ENCODE assay signal across 19 cellular contexts in genomic region chr2:212264227-212264626, GRCh38.
DNase-seq lines count a peak whose midpoint lies in the region; ATAC-seq and TF ChIP-seq lines count a peak whose summit lies in the region.
"Had no signal": no experiment of that assay in that cellular context is flagged by ENCODE, and none has a peak within 500 bp of the region (broad histone marks: within the 10 kb centered on the region; RNA-seq: fewer than 3 reads in every experiment).

No MANE protein-coding gene starts in this region.

- H3K27me3 ChIP-seq in CD4-positive, alpha-beta memory T cell (ENCODE audit: insufficient read depth, low read length): no peaks in the 10 kb centered on the region
- H3K27me3 ChIP-seq: BLaER1 treated with 17β-estradiol and CSF1 and Interleukin-3, amounts not matched to agents 10 nM and 100 nM had no signal

- no peak overlapping the region for H3K27ac Mint-ChIP-seq in CD4-positive, alpha-beta memory T cell
- H3K27ac Mint-ChIP-seq: CD4-positive, CD25-positive, alpha-beta regulatory T cell; H9 had no signal

- H3K27ac ChIP-seq in VCaP: peak overlapping the region; percentile 21; the same call in 1 of the 2 replicates
- no peak overlapping the region for H3K27ac ChIP-seq in CD4-positive, alpha-beta memory T cell (ENCODE audit: low read depth, low read length)
- H3K27ac ChIP-seq: BLaER1 treated with 17β-estradiol and CSF1 and Interleukin-3, amounts not matched to agents 10 nM and 100 nM had no signal

- H3K4me1 Mint-ChIP-seq in CD4-positive, alpha-beta memory T cell: no peaks in the 10 kb centered on the region
- H3K4me1 Mint-ChIP-seq: CD4-positive, CD25-positive, alpha-beta regulatory T cell; H9 had no signal

- peaks cover 0 to 4% (median 2%) of the 10 kb centered on the region in 8 donors for H3K9me3 Mint-ChIP-seq in CD4-positive, alpha-beta memory T cell
- H3K9me3 Mint-ChIP-seq: H9 had no signal

- no peak for TF ChIP-seq CTCF in VCaP (conservative IDR thresholded peaks at IDR 0.05)

- H3K4me3 Mint-ChIP-seq in CD4-positive, alpha-beta memory T cell: no peak overlapping the region
- H3K4me3 Mint-ChIP-seq: CD4-positive, CD25-positive, alpha-beta regulatory T cell; H9 had no signal

- no peaks in the 10 kb centered on the region for H3K36me3 ChIP-seq in CD4-positive, alpha-beta memory T cell (ENCODE audit: insufficient read depth, low read length)
- H3K36me3 ChIP-seq: BLaER1 treated with 17β-estradiol and CSF1 and Interleukin-3, amounts not matched to agents 10 nM and 100 nM had no signal

- intact Hi-C loops in Right ventricle myocardium inferior (cut with DNase I): no loop called here
- intact Hi-C loops in cardiac septum (cut with DNase I): no loop called here
- intact Hi-C loops in CD4-positive, alpha-beta memory T cell (cut with micrococcal nuclease): no loop called here

- DNase-seq in Right ventricle myocardium inferior (ENCODE audit: missing footprints): no peak
- DNase-seq in cardiac septum (ENCODE audit: low spot score): no peak
- DNase-seq in NCI-H446 (lab: John Stamatoyannopoulos, UW): peak; percentile 83 to 90
- DNase-seq in left kidney (ENCODE audit: low read depth, low spot score): peak; percentile 62
- DNase-seq in Ammon's horn (ENCODE audit: low spot score): no peak
- no peak for DNase-seq in CD4-positive, alpha-beta memory T cell
- DNase-seq: 8988T; AML-193; Calu3; CD4-positive, CD25-positive, alpha-beta regulatory T cell; DMS153; DMS79 treated with DMSO at 0.1 percent for 48 hours; EL; GDM1; GOT3; H9 had no signal

- CTCF ChIA-PET in CD4-positive, alpha-beta memory T cell (lab: Charles Lee; ENCODE audit: partially characterized antibody): no interaction called here

- H3K4me1 ChIP-seq in CD4-positive, alpha-beta memory T cell (ENCODE audit: insufficient read depth, low read length): no peaks in the 10 kb centered on the region
- H3K4me1 ChIP-seq: BLaER1 treated with 17β-estradiol and CSF1 and Interleukin-3, amounts not matched to agents 10 nM and 100 nM had no signal

- no peaks in the 10 kb centered on the region for H3K36me3 Mint-ChIP-seq in CD4-positive, alpha-beta memory T cell
- H3K36me3 Mint-ChIP-seq: CD4-positive, CD25-positive, alpha-beta regulatory T cell had no signal

- no peak overlapping the region for H3K4me3 ChIP-seq in CD4-positive, alpha-beta memory T cell (ENCODE audit: low read length in 2 of 2)
- H3K4me3 ChIP-seq: BLaER1 treated with 17β-estradiol and CSF1 and Interleukin-3, amounts not matched to agents 10 nM and 100 nM had no signal

- H3K27me3 Mint-ChIP-seq in CD4-positive, alpha-beta memory T cell: no peaks in the 10 kb centered on the region
- H3K27me3 Mint-ChIP-seq: CD4-positive, CD25-positive, alpha-beta regulatory T cell had no signal

- H3K9me3 ChIP-seq in CD4-positive, alpha-beta memory T cell (ENCODE audit: control insufficient read depth in 1 of 2, low read length in 2 of 2): no peaks in the 10 kb centered on the region
- H3K9me3 ChIP-seq: BLaER1 treated with 17β-estradiol and CSF1 and Interleukin-3, amounts not matched to agents 10 nM and 100 nM had no signal

- POLR2A ChIA-PET in CD4-positive, alpha-beta memory T cell (lab: Charles Lee; ENCODE audit: partially characterized antibody): no interaction called here

- ATAC-seq in Right ventricle myocardium inferior (peak; percentile 56), HG02852 (IDR thresholded peaks at IDR 0.05; ENCODE audit: unreplicated experiment) (no peak)

Comparison
In these comparisons a context has a peak if more than half of its experiments do, and no peak if none do; other contexts are left out.
1. DNase-seq: peak in NCI-H446 (2 of 2) and left kidney (single experiment); none in Right ventricle myocardium inferior (single experiment), cardiac septum (single experiment), Ammon's horn (single experiment) and CD4-positive, alpha-beta memory T cell (0 of 5).